ENCODE assay signal across 22 cellular contexts in genomic region chr19:29384676-29385075, GRCh38.
"Had no signal": no experiment of that assay in that cellular context is flagged by ENCODE, and none has a peak within 500 bp of the region (broad histone marks: within the 10 kb centered on the region; RNA-seq: fewer than 3 reads in every experiment).

No MANE protein-coding gene starts in this region.

- H3K4me1 ChIP-seq: ascending aorta, breast epithelium, heart right ventricle had no signal

- H3K4me1 Mint-ChIP-seq: activated CD4-positive, alpha-beta T cell treated with anti-CD3 and anti-CD28 coated beads, Interleukin-2, amount 10 ng/mL, durations not matched to agents 24 days and 14 days; activated naive CD4-positive, alpha-beta T cell treated with anti-CD3 and anti-CD28 coated beads, Interleukin-2, amount 10 ng/mL, durations not matched to agents 7 days and 5 days; activated naive CD8-positive, alpha-beta T cell treated with anti-CD3 and anti-CD28 coated beads, Interleukin-2, amount 50 U/mL, for 24 hours; memory B cell; naive B cell had no signal

- ATAC-seq: activated CD8-positive, alpha-beta T cell treated with anti-CD3 and anti-CD28 coated beads, Interleukin-2, amount 10 ng/mL, durations not matched to agents 7 days and 5 days; activated naive CD8-positive, alpha-beta T cell treated with anti-CD3 and anti-CD28 coated beads, Interleukin-2, amount 50 U/mL, for 24 hours; heart right ventricle; left ventricle myocardium superior; mucosa of descending colon; stimulated activated naive CD8-positive, alpha-beta T cell treated with anti-CD3 and anti-CD28 coated beads, Interleukin-15, amount 100 ng/mL, for 72 hours had no signal

- H3K36me3 ChIP-seq: ascending aorta, breast epithelium, esophagus squamous epithelium, heart right ventricle had no signal

- H3K9me3 ChIP-seq: ascending aorta, breast epithelium, esophagus squamous epithelium, mucosa of descending colon had no signal

- H3K27ac Mint-ChIP-seq: activated CD4-positive, alpha-beta T cell treated with anti-CD3 and anti-CD28 coated beads, Interleukin-2, amount 10 ng/mL, durations not matched to agents 24 days and 14 days; activated CD8-positive, alpha-beta T cell treated with anti-CD3 and anti-CD28 coated beads, Interleukin-2, amount 10 ng/mL, durations not matched to agents 7 days and 5 days; activated naive CD4-positive, alpha-beta T cell treated with anti-CD3 and anti-CD28 coated beads, Interleukin-2, amount 10 ng/mL, durations not matched to agents 7 days and 5 days; activated naive CD8-positive, alpha-beta T cell treated with anti-CD3 and anti-CD28 coated beads, Interleukin-2, amount 50 U/mL, for 24 hours; activated T-cell treated with anti-CD3 and anti-CD28 coated beads, Interleukin-2, amount 50 U/mL, for 24 hours; activated T-helper 2 cell treated with anti-CD3 and anti-CD28 coated beads, Interferon-gamma antibody, Interleukin-2, Interleukin-4, amounts not matched to agents 10 μg/mL and 5 μg/mL and 100 μg/mL, durations not matched to agents 14 hours and 24 hours and 36 hours; dendritic cell treated with granulocyte-macrophage colony-stimulating factor and Interleukin-4, amounts not matched to agents 40 ng/mL and 50 ng/mL, for 4 days; memory B cell; naive B cell had no signal

- H3K27me3 Mint-ChIP-seq: memory B cell had no signal

- H3K4me3 ChIP-seq: ascending aorta, breast epithelium, esophagus squamous epithelium, heart right ventricle, mucosa of descending colon, SK-N-MC had no signal

- H3K9me3 Mint-ChIP-seq: activated CD4-positive, alpha-beta T cell treated with anti-CD3 and anti-CD28 coated beads, Interleukin-2, amount 10 ng/mL, durations not matched to agents 24 days and 14 days; activated naive CD4-positive, alpha-beta T cell treated with anti-CD3 and anti-CD28 coated beads, Interleukin-2, amount 10 ng/mL, durations not matched to agents 7 days and 5 days; activated T-cell treated with anti-CD3 and anti-CD28 coated beads, Interleukin-2, amount 50 U/mL, for 24 hours; activated T-helper 2 cell treated with anti-CD3 and anti-CD28 coated beads, Interferon-gamma antibody, Interleukin-2, Interleukin-4, amounts not matched to agents 10 μg/mL and 5 μg/mL and 100 μg/mL, durations not matched to agents 14 hours and 24 hours and 36 hours; dendritic cell treated with granulocyte-macrophage colony-stimulating factor and Interleukin-4, amounts not matched to agents 40 ng/mL and 50 ng/mL, for 4 days had no signal

- H3K36me3 Mint-ChIP-seq: activated naive CD4-positive, alpha-beta T cell treated with anti-CD3 and anti-CD28 coated beads, Interleukin-2, amount 10 ng/mL, durations not matched to agents 7 days and 5 days; memory B cell; naive B cell had no signal

- H3K4me3 Mint-ChIP-seq: activated CD4-positive, alpha-beta T cell treated with anti-CD3 and anti-CD28 coated beads, Interleukin-2, amount 10 ng/mL, durations not matched to agents 24 days and 14 days; activated CD8-positive, alpha-beta T cell treated with anti-CD3 and anti-CD28 coated beads, Interleukin-2, amount 10 ng/mL, durations not matched to agents 7 days and 5 days; activated naive CD4-positive, alpha-beta T cell treated with anti-CD3 and anti-CD28 coated beads, Interleukin-2, amount 10 ng/mL, durations not matched to agents 7 days and 5 days; activated naive CD8-positive, alpha-beta T cell treated with anti-CD3 and anti-CD28 coated beads, Interleukin-2, amount 50 U/mL, for 24 hours; activated T-cell treated with anti-CD3 and anti-CD28 coated beads, Interleukin-2, amount 50 U/mL, for 24 hours; dendritic cell treated with granulocyte-macrophage colony-stimulating factor and Interleukin-4, amounts not matched to agents 40 ng/mL and 50 ng/mL, for 4 days; memory B cell; naive B cell; stimulated activated naive CD8-positive, alpha-beta T cell treated with anti-CD3 and anti-CD28 coated beads, Interleukin-15, amount 100 ng/mL, for 72 hours had no signal

- DNase-seq: activated CD4-positive, alpha-beta T cell treated with anti-CD3 and anti-CD28 coated beads, Interleukin-2, amount 10 ng/mL, durations not matched to agents 24 days and 14 days; activated CD8-positive, alpha-beta T cell treated with anti-CD3 and anti-CD28 coated beads, Interleukin-2, amount 10 ng/mL, durations not matched to agents 7 days and 5 days; activated naive CD4-positive, alpha-beta T cell treated with anti-CD3 and anti-CD28 coated beads, Interleukin-2, amount 10 ng/mL, durations not matched to agents 7 days and 5 days; activated naive CD8-positive, alpha-beta T cell treated with anti-CD3 and anti-CD28 coated beads, Interleukin-2, amount 50 U/mL, for 24 hours; activated T-cell treated with anti-CD3 and anti-CD28 coated beads, Interleukin-2, amount 50 U/mL, for 24 hours; cerebellar nuclear complex; effector CD8-positive, alpha-beta T cell; esophagus squamous epithelium; heart right ventricle; left ventricle myocardium superior; mucosa of descending colon; naive B cell; retina; stimulated activated naive CD8-positive, alpha-beta T cell treated with anti-CD3 and anti-CD28 coated beads, Interleukin-15, amount 100 ng/mL, for 72 hours; T-helper 9 cell; trophoblast cell had no signal

- H3K27ac ChIP-seq: ascending aorta, breast epithelium, esophagus squamous epithelium, heart right ventricle, SK-N-MC had no signal

- H3K27me3 ChIP-seq: ascending aorta had no signal
